35 cellular contexts compared by ENCODE assay signal in the genomic region with DNA sequence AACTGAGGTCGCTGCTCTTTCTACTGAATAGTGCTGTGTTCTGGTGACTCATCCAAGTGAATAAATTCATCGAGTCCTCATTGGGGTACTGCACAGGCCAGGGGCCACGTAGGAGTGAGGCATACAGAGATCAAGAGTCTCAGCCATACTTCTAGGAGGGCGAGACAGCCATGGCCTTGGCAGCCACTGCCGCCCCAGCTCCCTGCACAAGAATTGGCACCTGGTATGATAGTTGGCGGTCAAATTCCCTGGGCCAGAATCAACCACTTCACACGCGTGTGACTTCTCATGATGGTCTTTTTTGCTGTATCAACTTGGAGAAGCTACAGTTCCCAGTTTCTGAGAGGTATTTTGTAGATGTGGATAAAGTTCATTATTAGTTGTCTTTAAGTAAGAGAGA.
"Had no signal": no experiment of that assay in that cellular context is flagged by ENCODE, and none has a peak within 500 bp of the region (broad histone marks: within the 10 kb centered on the region; RNA-seq: fewer than 3 reads in every experiment).

No MANE protein-coding gene starts in this region.

- H3K36me3 ChIP-seq: MG63 had no signal

- H3K27me3 ChIP-seq: MG63 had no signal

- DNase-seq: Kasumi-1, MG63, MM.1S, MV-4-11, NCI-H1048, NCI-H1092, NCI-H1092 treated with DMSO at 0.1 percent for 48 hours, NCI-H1105, NCI-H1105 treated with DMSO at 0.1 percent for 48 hours, NCI-H1417, NCI-H1417 treated with DMSO at 0.1 percent for 48 hours, NCI-H1436, NCI-H1436 treated with DMSO at 0.1 percent for 48 hours, NCI-H146, NCI-H1694, NCI-H1694 treated with DMSO at 0.1 percent for 48 hours, NCI-H187, NCI-H187 treated with DMSO at 0.1 percent for 48 hours, NCI-H1930, NCI-H2029, NCI-H2029 treated with DMSO at 0.1 percent for 48 hours, NCI-H2081, NCI-H2081 treated with DMSO at 0.1 percent for 48 hours, NCI-H2107, NCI-H2171, NCI-H2171 treated with DMSO at 0.1 percent for 48 hours, NCI-H2227 treated with DMSO at 0.1 percent for 48 hours, NCI-H226, NCI-H345, NCI-H446, NCI-H446 treated with DMSO at 0.1 percent for 48 hours, NCI-H510A, NCI-H510A treated with DMSO at 0.1 percent for 48 hours, NCI-H524, NCI-H524 treated with DMSO at 0.1 percent for 48 hours had no signal

- H3K4me3 ChIP-seq: MG63 had no signal

- H3K9me3 ChIP-seq: MG63 had no signal
